8 cellular contexts compared by ENCODE assay signal in genomic region chr11:65415499-65416340, GRCh38. TPM values are rescaled to one million over a fixed set of nuclear protein-coding genes. Genes with fewer than 3 reads are reported as not detected.
A peak's percentile ranks its signal among the peaks of the same experiment; 100 is the strongest.
DNase-seq lines count a peak whose midpoint lies in the region; ATAC-seq and TF ChIP-seq lines count a peak whose summit lies in the region.

No MANE protein-coding gene starts in this region.

- no peak for ATAC-seq in effector memory CD8-positive, alpha-beta T cell (replicated peaks)
- ATAC-seq in HG02763 (IDR thresholded peaks at IDR 0.05; ENCODE audit: unreplicated experiment) = no peak

- H3K36me3 Mint-ChIP-seq in effector memory CD8-positive, alpha-beta T cell (ENCODE audit: insufficient read depth) = peaks cover 54% of the 10 kb centered on the region
- no peaks in the 10 kb centered on the region for H3K36me3 Mint-ChIP-seq in neural progenitor cell

- DNase-seq in NT2/D1 (ENCODE audit: low read depth, low spot score) (no peak), neural progenitor cell (ENCODE audit: low spot score) (peak; percentile 21), DMS79 treated with DMSO at 0.1 percent for 48 hours (lab: John Stamatoyannopoulos, UW) (no peak), SHP77 (lab: John Stamatoyannopoulos, UW) (no peak)
- no peak for DNase-seq in effector memory CD8-positive, alpha-beta T cell
- no peak for DNase-seq in stimulated activated CD4-positive, alpha-beta T cell treated with anti-CD3 and anti-CD28 coated beads, Interleukin-1b, Interleukin-23, amount 100 ng/mL, for 48 hours

- H3K4me2 ChIP-seq in neural progenitor cell = peak overlapping the region; percentile 76

- no peaks in the 10 kb centered on the region for H3K27me3 ChIP-seq in NT2/D1 (ENCODE audit: insufficient read depth, insufficient read length)
- no peaks in the 10 kb centered on the region for H3K27me3 ChIP-seq in neural progenitor cell

- no peaks in the 10 kb centered on the region for H3K9me3 Mint-ChIP-seq in effector memory CD8-positive, alpha-beta T cell
- H3K9me3 Mint-ChIP-seq in neural progenitor cell = no peaks in the 10 kb centered on the region

- H3K36me3 ChIP-seq in NT2/D1 (ENCODE audit: insufficient read depth, insufficient read length, low read length) (peaks cover 29% of the 10 kb centered on the region), neural progenitor cell (no peaks in the 10 kb centered on the region)

- peak overlapping the region; percentile 99 for H3K27ac Mint-ChIP-seq in effector memory CD8-positive, alpha-beta T cell
- peak overlapping the region; percentile 91 for H3K27ac Mint-ChIP-seq in neural progenitor cell

- H3K4me3 Mint-ChIP-seq in effector memory CD8-positive, alpha-beta T cell = peak overlapping the region; percentile 100
- H3K4me3 Mint-ChIP-seq in neural progenitor cell = peak overlapping the region; percentile 70

- peak overlapping the region; percentile 99 for H3K27ac ChIP-seq in C4-2B
- H3K27ac ChIP-seq in neural progenitor cell = no peak overlapping the region

- H3K27me3 Mint-ChIP-seq in effector memory CD8-positive, alpha-beta T cell = no peaks in the 10 kb centered on the region
- H3K27me3 Mint-ChIP-seq in neural progenitor cell (ENCODE audit: insufficient read depth, low read depth) = peaks cover 8% of the 10 kb centered on the region

- H3K4me3 ChIP-seq in NT2/D1 (ENCODE audit: insufficient read length, low read depth) (no peak overlapping the region), neural progenitor cell (peak overlapping the region; percentile 32)

- H3K79me2 ChIP-seq in neural progenitor cell (ENCODE audit: low read depth) = peaks cover 49% of the 10 kb centered on the region

- H3K9me3 ChIP-seq in NT2/D1 (ENCODE audit: insufficient read depth, low read length) (no peaks in the 10 kb centered on the region), neural progenitor cell (ENCODE audit: low read depth) (no peaks in the 10 kb centered on the region)

- H2AFZ ChIP-seq in neural progenitor cell (replicated peaks) = peak overlapping the region; percentile 91

- peaks cover 34% of the 10 kb centered on the region for H3K4me1 ChIP-seq in NT2/D1 (ENCODE audit: insufficient read depth, insufficient read length)
- peaks cover 34% of the 10 kb centered on the region for H3K4me1 ChIP-seq in neural progenitor cell

- H3F3A ChIP-seq in neural progenitor cell (ENCODE audit: low read depth) = peaks cover 23% of the 10 kb centered on the region

- H4K20me1 ChIP-seq in neural progenitor cell (ENCODE audit: low read depth) = no peaks in the 10 kb centered on the region

- H3K9ac ChIP-seq in NT2/D1 (ENCODE audit: insufficient read length, low read depth) = peak overlapping the region; percentile 81
- no peak overlapping the region for H3K9ac ChIP-seq in neural progenitor cell

- H3K4me1 Mint-ChIP-seq in effector memory CD8-positive, alpha-beta T cell (ENCODE audit: low read depth in 2 of 2) = peaks cover 45 to 48% of the 10 kb centered on the region in 2 donors
- peaks cover 62% of the 10 kb centered on the region for H3K4me1 Mint-ChIP-seq in neural progenitor cell

- TF ChIP-seq CTCF in C4-2B (conservative IDR thresholded peaks at IDR 0.05) (no peak), neural progenitor cell (IDR thresholded peaks at IDR 0.05) (no peak)

RNA-seq across cellular contexts. Expression of gene NEAT1, which starts 6.9 kb away (rescaled TPM):
- total RNA-seq in neural progenitor cell (ENCODE audit: low replicate concordance) = 2.8 and 4.0 TPM in 2 replicates

RNA-seq across cellular contexts. Expression of gene FRMD8, which starts 29.3 kb away (rescaled TPM):
- total RNA-seq in neural progenitor cell (ENCODE audit: low replicate concordance) = 5.8 and 28.3 TPM in 2 replicates

RNA-seq across cellular contexts. Expression of gene SLC25A45, which starts 33.3 kb away (rescaled TPM):
- 0.47 and 1.2 TPM in 2 replicates for total RNA-seq in neural progenitor cell (ENCODE audit: low replicate concordance)
